32 cellular contexts compared by ENCODE assay signal in the genomic region with DNA sequence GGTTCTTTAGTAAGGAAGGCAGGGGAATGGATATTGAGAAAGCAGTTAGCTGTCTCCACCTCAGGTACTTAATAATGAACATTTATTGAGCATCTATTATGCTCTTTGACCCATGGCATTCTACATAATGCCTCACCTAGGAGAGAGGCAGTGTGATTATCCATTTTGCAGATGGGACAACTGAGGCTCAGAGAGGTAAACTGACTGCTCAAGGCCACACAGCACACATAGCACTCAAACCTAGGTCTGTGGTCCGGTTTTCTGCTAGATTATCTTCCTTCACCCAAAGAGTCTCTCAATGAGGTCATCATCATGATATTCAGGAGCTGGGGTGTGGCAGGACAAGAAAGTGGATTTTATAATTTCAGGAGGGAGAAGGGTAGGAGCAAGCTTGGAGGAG.
"Had no signal": no experiment of that assay in that cellular context is flagged by ENCODE, and none has a peak within 500 bp of the region (broad histone marks: within the 10 kb centered on the region; RNA-seq: fewer than 3 reads in every experiment).

No MANE protein-coding gene starts in this region.

- H3K27me3 ChIP-seq: ovary, testis had no signal

- H3K4me2 ChIP-seq: smooth muscle cell had no signal

- DNase-seq: naive thymus-derived CD4-positive, alpha-beta T cell; natural killer cell; occipital lobe; ovary; posterior cingulate gyrus; psoas muscle; right cardiac atrium; spleen; stimulated activated CD4-positive, alpha-beta T cell treated with anti-CD3 and anti-CD28 coated beads, Interleukin-12 subunit alpha, Interleukin-12 subunit beta, amount 100 ng/mL, for 4 hours; stimulated activated CD4-positive, alpha-beta T cell treated with anti-CD3 and anti-CD28 coated beads, Interleukin-1b, Interleukin-23, amount 100 ng/mL, for 48 hours; stimulated activated CD4-positive, alpha-beta T cell treated with anti-CD3 and anti-CD28 coated beads, Interleukin-4, amount 100 ng/mL, for 1 hour; stimulated activated CD4-positive, alpha-beta T cell treated with anti-CD3 and anti-CD28 coated beads, Interleukin-4, amount 100 ng/mL, for 4 hours; stimulated activated CD8-positive, alpha-beta memory T cell treated with anti-CD3 and anti-CD28 coated beads, Interleukin-4, amount 100 ng/mL, for 48 hours; stimulated activated naive CD4-positive, alpha-beta T cell; stimulated activated naive CD8-positive, alpha-beta T cell treated with anti-CD3 and anti-CD28 coated beads, Interleukin-15, amount 100 ng/mL, for 72 hours; stimulated activated naive CD8-positive, alpha-beta T cell treated with anti-CD3 and anti-CD28 coated beads, Interleukin-15, Interleukin-2, amounts not matched to agents 100 U/mL and 50 U/mL, for 24 hours; substantia nigra; testis; tibial artery; transverse colon; upper lobe of right lung; uterus had no signal

- H3K79me2 ChIP-seq: parathyroid adenoma had no signal

- H3K4me1 ChIP-seq: parathyroid adenoma, psoas muscle, spleen, suprapubic skin, testis, tibial artery, transverse colon, upper lobe of right lung, uterus had no signal

- ATAC-seq: naive thymus-derived CD4-positive, alpha-beta T cell; natural killer cell; psoas muscle; right cardiac atrium; sciatic nerve; stimulated activated memory B cell treated with anti-CD40 and anti-IgM and Interleukin-4, amounts not matched to agents 10 μg/mL and 1 μg/mL and 100 μg/mL, for 72 hours; stimulated activated naive CD8-positive, alpha-beta T cell treated with anti-CD3 and anti-CD28 coated beads, Interleukin-15, amount 100 ng/mL, for 72 hours; stimulated activated naive CD8-positive, alpha-beta T cell treated with anti-CD3 and anti-CD28 coated beads, Interleukin-15, Interleukin-2, amounts not matched to agents 100 U/mL and 50 U/mL, for 24 hours; upper lobe of right lung had no signal

- H3K4me3 Mint-ChIP-seq: naive thymus-derived CD4-positive, alpha-beta T cell; natural killer cell; nephron; stimulated activated memory B cell treated with anti-CD40 and anti-IgM and Interleukin-4, amounts not matched to agents 10 μg/mL and 1 μg/mL and 100 μg/mL, for 72 hours; stimulated activated naive CD8-positive, alpha-beta T cell treated with anti-CD3 and anti-CD28 coated beads, Interleukin-15, amount 100 ng/mL, for 72 hours had no signal

- H3K27ac ChIP-seq: ovary, parathyroid adenoma, psoas muscle, skin epidermis, spleen, suprapubic skin, testis, tibial artery, transverse colon, upper lobe of right lung, uterus had no signal

- H3K36me3 ChIP-seq: ovary, spleen, suprapubic skin, tibial artery, transverse colon, upper lobe of right lung, uterus had no signal

- H3K9me3 Mint-ChIP-seq: natural killer cell; nephron; neural crest cell; stimulated activated naive CD8-positive, alpha-beta T cell treated with anti-CD3 and anti-CD28 coated beads, Interleukin-15, amount 100 ng/mL, for 72 hours; type B pancreatic cell had no signal

- H3K36me3 Mint-ChIP-seq: naive thymus-derived CD4-positive, alpha-beta T cell; natural killer cell; stimulated activated memory B cell treated with anti-CD40 and anti-IgM and Interleukin-4, amounts not matched to agents 10 μg/mL and 1 μg/mL and 100 μg/mL, for 72 hours; type B pancreatic cell had no signal

- H3K27ac Mint-ChIP-seq: natural killer cell; nephron; progenitor cell of endocrine pancreas; stimulated activated memory B cell treated with anti-CD40 and anti-IgM and Interleukin-4, amounts not matched to agents 10 μg/mL and 1 μg/mL and 100 μg/mL, for 72 hours; stimulated activated naive CD8-positive, alpha-beta T cell treated with anti-CD3 and anti-CD28 coated beads, Interleukin-15, amount 100 ng/mL, for 72 hours; type B pancreatic cell had no signal

- H3K9ac ChIP-seq: parathyroid adenoma had no signal

- H3K9me3 ChIP-seq: ovary, psoas muscle, spleen, suprapubic skin, testis, tibial artery, transverse colon, upper lobe of right lung, uterus had no signal

- H2AFZ ChIP-seq: parathyroid adenoma had no signal

- H3K4me1 Mint-ChIP-seq: naive thymus-derived CD4-positive, alpha-beta T cell; natural killer cell; nephron; stimulated activated memory B cell treated with anti-CD40 and anti-IgM and Interleukin-4, amounts not matched to agents 10 μg/mL and 1 μg/mL and 100 μg/mL, for 72 hours had no signal

- H3K4me3 ChIP-seq: ovary, psoas muscle, skin epidermis, smooth muscle cell, spleen, suprapubic skin, testis, tibial artery, transverse colon, upper lobe of right lung, uterus had no signal
